ENCODE assay signal across 8 cellular contexts in genomic region chr9:19049872-19050636, GRCh38. TPM values are rescaled to one million over a fixed set of nuclear protein-coding genes. Genes with fewer than 3 reads are reported as not detected.
A peak's percentile ranks its signal among the peaks of the same experiment; 100 is the strongest.
DNase-seq lines count a peak whose midpoint lies in the region; ATAC-seq lines count a peak whose summit lies in the region.

No MANE protein-coding gene starts in this region.

- ATAC-seq in GM21723 (IDR thresholded peaks at IDR 0.05; ENCODE audit: unreplicated experiment) (peak; percentile 0), HG02885 (IDR thresholded peaks at IDR 0.05; ENCODE audit: poor library complexity, unreplicated experiment) (no peak), GM21737 (IDR thresholded peaks at IDR 0.05; ENCODE audit: unreplicated experiment) (no peak), GM21360 (IDR thresholded peaks at IDR 0.05; ENCODE audit: unreplicated experiment) (no peak)

- peak overlapping the region; percentile 95 for H3K27ac ChIP-seq in epithelial cell of prostate

- DNase-seq in AG08396 (ENCODE audit: low spot score): peak; percentile 30
- DNase-seq in SW480 (ENCODE audit: low spot score): peak; percentile 46
- DNase-seq in epithelial cell of prostate (ENCODE audit: low read depth, low spot score): no peak
- DNase-seq in myocyte (ENCODE audit: low read depth): peak; percentile 46

RNA-seq across cellular contexts. Expression of gene RRAGA, which starts 0.8 kb away (rescaled TPM):
- total RNA-seq in myocyte: 42.8 and 54.0 TPM in 2 replicates
- polyA plus RNA-seq in myocyte (2012): 133 TPM

RNA-seq across cellular contexts. Expression of gene SAXO1, which starts 17.0 kb away (rescaled TPM):
- 0.57 TPM in 1 of 2 replicates, not detected in the other for total RNA-seq in myocyte
- 0.15 TPM for polyA plus RNA-seq in myocyte (2012)

RNA-seq across cellular contexts. Expression of gene HAUS6, which starts 52.6 kb away (rescaled TPM):
- total RNA-seq in myocyte: 13.5 and 15.4 TPM in 2 replicates
- 3.1 TPM for polyA plus RNA-seq in myocyte (2012)
